In the genomic region with DNA sequence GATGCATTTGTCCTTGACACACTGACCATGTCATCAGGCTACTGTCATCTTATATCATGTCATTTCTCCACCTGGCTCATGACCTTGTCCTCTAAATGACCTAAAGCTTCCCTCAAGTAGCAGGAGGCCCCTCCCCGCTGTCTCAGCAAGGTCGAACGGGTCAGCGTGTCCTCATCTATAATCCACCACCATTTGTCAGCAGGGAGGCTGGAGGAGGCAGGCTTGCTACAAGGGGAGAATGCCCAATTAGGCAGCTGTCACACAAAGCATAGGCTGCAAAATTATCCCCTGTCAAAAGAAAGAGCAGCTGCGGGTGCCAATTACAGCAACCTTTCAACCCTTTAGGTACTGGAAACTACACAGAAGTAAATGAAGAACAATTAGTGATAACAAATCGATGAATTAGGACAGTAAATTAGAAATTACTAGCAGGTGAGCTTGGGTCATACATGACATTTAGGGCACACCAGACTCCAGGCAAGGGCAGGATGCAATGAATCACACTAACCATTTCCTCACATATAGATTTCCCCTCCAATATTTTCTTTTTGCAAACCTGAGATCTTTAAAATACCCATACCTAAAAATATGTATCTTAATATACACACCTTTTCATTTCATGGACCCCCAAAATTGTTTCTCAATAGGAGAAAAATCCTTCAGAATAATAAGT, we compare ENCODE assay signal across 12 cellular contexts.
DNase-seq lines count a peak whose midpoint lies in the region; ATAC-seq, FAIRE-seq and TF ChIP-seq lines count a peak whose summit lies in the region.
"Had no signal": no experiment of that assay in that cellular context is flagged by ENCODE, and none has a peak within 500 bp of the region (broad histone marks: within the 10 kb centered on the region; RNA-seq: fewer than 3 reads in every experiment).

No MANE protein-coding gene starts in this region.

- H3K4me3 Mint-ChIP-seq in brain = peak overlapping the region; percentile 52 to 78 (median 61)
- H3K4me3 Mint-ChIP-seq in progenitor cell of endocrine pancreas (ENCODE audit: low read depth) = no peak overlapping the region
- H3K4me3 Mint-ChIP-seq: CD14-positive monocyte; T-helper 2 cell treated with Interferon-gamma antibody and Interleukin-4, amounts not matched to agents 5 μg/mL and 100 μg/mL, for 36 hours had no signal

- H3K9me3 Mint-ChIP-seq in brain (peaks cover 0 to 5% (median 4%) of the 10 kb centered on the region in 5 experiments), progenitor cell of endocrine pancreas (ENCODE audit: low read depth) (peaks cover 6% of the 10 kb centered on the region)
- H3K9me3 Mint-ChIP-seq: CD14-positive monocyte; T-helper 2 cell treated with Interferon-gamma antibody and Interleukin-4, amounts not matched to agents 5 μg/mL and 100 μg/mL, for 36 hours had no signal

- ATAC-seq in HG02981 (IDR thresholded peaks at IDR 0.05; ENCODE audit: unreplicated experiment) (no peak), GM21390 (IDR thresholded peaks at IDR 0.05; ENCODE audit: unreplicated experiment) (no peak)

- H3K9me3 ChIP-seq in right atrium auricular region = no peaks in the 10 kb centered on the region

- H3K27me3 Mint-ChIP-seq in brain (no peaks in the 10 kb centered on the region), progenitor cell of endocrine pancreas (no peaks in the 10 kb centered on the region)

- H3K27ac ChIP-seq in right atrium auricular region = no peak overlapping the region

- DNase-seq in HTR-8/SVneo (ENCODE audit: insufficient read length, low spot score) (no peak), NCI-H2081 treated with DMSO at 0.1 percent for 48 hours (lab: John Stamatoyannopoulos, UW) (peak; percentile 68), progenitor cell of endocrine pancreas (ENCODE audit: low spot score, unreplicated experiment) (no peak), right atrium auricular region (ENCODE audit: low spot score) (no peak)
- DNase-seq: Kasumi-1, NCI-H446 had no signal

- peaks cover 0 to 46% of the 10 kb centered on the region in 2 donors for H3K4me1 ChIP-seq in right atrium auricular region

- TF ChIP-seq CTCF in brain (conservative IDR thresholded peaks at IDR 0.05) (no peak), progenitor cell of endocrine pancreas (IDR thresholded peaks at IDR 0.05; ENCODE audit: unreplicated experiment) (no peak), right atrium auricular region (IDR thresholded peaks at IDR 0.05) (no peak)

- FAIRE-seq in HTR-8/SVneo (lab: Jason Lieb, UNC) = peak; percentile 65
- FAIRE-seq: G401.6 had no signal

- H3K4me1 Mint-ChIP-seq in brain (peaks cover 71% of the 10 kb centered on the region), progenitor cell of endocrine pancreas (ENCODE audit: low read depth) (peaks cover 52% of the 10 kb centered on the region)

- no peaks in the 10 kb centered on the region for H3K36me3 ChIP-seq in right atrium auricular region

- H3K4me3 ChIP-seq in right atrium auricular region = no peak overlapping the region

- H3K27me3 ChIP-seq in right atrium auricular region = no peaks in the 10 kb centered on the region

- H3K27ac Mint-ChIP-seq in brain = peak overlapping the region; percentile 19 to 97 (median 90)
- H3K27ac Mint-ChIP-seq in progenitor cell of endocrine pancreas = peak overlapping the region; percentile 18

- H3K36me3 Mint-ChIP-seq in brain (peaks cover 19% of the 10 kb centered on the region), progenitor cell of endocrine pancreas (ENCODE audit: insufficient read depth) (peaks cover 17% of the 10 kb centered on the region)
